ENCODE assay signal across 8 cellular contexts in the genomic region with DNA sequence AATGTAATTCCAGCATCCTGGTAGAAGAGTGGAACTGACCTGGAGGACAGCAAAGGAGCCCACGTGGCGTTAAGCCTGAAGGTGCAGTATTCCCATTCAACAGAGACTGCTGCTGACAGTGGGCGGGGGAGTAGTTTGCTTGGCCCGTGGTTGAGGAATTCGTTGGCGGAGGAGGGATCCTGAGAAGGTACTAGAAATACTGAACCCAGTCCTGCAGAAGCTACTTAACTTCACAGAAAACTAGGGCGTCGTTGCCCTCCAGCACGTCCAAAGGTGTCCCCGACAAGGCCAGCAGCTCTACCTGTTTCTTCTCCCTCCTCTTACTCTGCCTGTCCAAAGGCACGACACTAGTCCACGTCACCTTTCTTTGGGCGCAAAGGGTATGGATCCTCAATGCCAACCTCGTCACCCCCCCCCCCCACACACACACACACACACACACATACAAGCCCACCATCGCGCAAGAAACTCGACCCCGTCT. TPM values are rescaled to one million over a fixed set of nuclear protein-coding genes. Genes with fewer than 3 reads are reported as not detected.
A peak's percentile ranks its signal among the peaks of the same experiment; 100 is the strongest.
DNase-seq lines count a peak whose midpoint lies in the region; ATAC-seq and TF ChIP-seq lines count a peak whose summit lies in the region.

No MANE protein-coding gene starts in this region.

- no peak for TF ChIP-seq POLR2A in tibial nerve (IDR thresholded peaks at IDR 0.05)

- peak overlapping the region; percentile 79 for H3K4me2 ChIP-seq in SK-N-SH

- peaks cover 7 to 26% of the 10 kb centered on the region in 2 experiments for H3K36me3 ChIP-seq in SK-N-SH (replicated peaks in 1 of 2; ENCODE audit: control insufficient read depth in 1 of 2, insufficient read depth in 2 of 2, low read length in 1 of 2)
- H3K36me3 ChIP-seq in mucosa of descending colon (ENCODE audit: low read depth): no peaks in the 10 kb centered on the region
- H3K36me3 ChIP-seq in tibial nerve: peaks cover 0 to 14% (median 0%) of the 10 kb centered on the region in 3 donors

- no peaks in the 10 kb centered on the region for H3K27me3 ChIP-seq in SK-N-SH (ENCODE audit: insufficient read depth)
- no peaks in the 10 kb centered on the region for H3K27me3 ChIP-seq in tibial nerve

- no peaks in the 10 kb centered on the region for H3K9me3 ChIP-seq in SK-N-SH
- no peaks in the 10 kb centered on the region for H3K9me3 ChIP-seq in mucosa of descending colon
- no peaks in the 10 kb centered on the region for H3K9me3 ChIP-seq in tibial nerve

- H3K4me3 ChIP-seq in SK-N-SH (ENCODE audit: low read depth in 2 of 2, low read length in 1 of 2): peak overlapping the region; percentile 88 to 89
- peak overlapping the region; percentile 27 for H3K4me3 ChIP-seq in mucosa of descending colon
- H3K4me3 ChIP-seq in tibial nerve: peak overlapping the region; percentile 54 to 77 (median 72)

- peak overlapping the region; percentile 80 for H3K4me3 Mint-ChIP-seq in activated CD8-positive, alpha-beta memory T cell treated with anti-CD3 and anti-CD28 coated beads, Interleukin-2, amount 10 ng/mL, durations not matched to agents 7 days and 5 days
- H3K4me3 Mint-ChIP-seq in endothelial cell (ENCODE audit: unreplicated experiment): peak overlapping the region; percentile 95

- POLR2A ChIA-PET in SK-N-SH (lab: Yijun Ruan, JAX): no interaction called here

- CTCF ChIA-PET in activated CD8-positive, alpha-beta memory T cell treated with anti-CD3 and anti-CD28 coated beads, Interleukin-2, amount 10 ng/mL, durations not matched to agents 7 days and 5 days (lab: Charles Lee): interaction anchor here (1.1 to 1.7 kb wide), 3 partner anchors 14 to 1433 kb away, joined by 3 to 9 read pairs (median 7); a partner anchor contains a TSS
- CTCF ChIA-PET in SK-N-SH (lab: Yijun Ruan, JAX): interaction anchor here (1.2 to 3.9 kb wide), 5 partner anchors 19 to 314 kb away, joined by 3 to 34 read pairs (median 4); no protein-coding TSS in a partner anchor

- H3K9ac ChIP-seq in SK-N-SH: peak overlapping the region; percentile 45; the same call in 1 of the 2 replicates

- H3K36me3 Mint-ChIP-seq in activated CD8-positive, alpha-beta memory T cell treated with anti-CD3 and anti-CD28 coated beads, Interleukin-2, amount 10 ng/mL, durations not matched to agents 7 days and 5 days: peaks cover 38% of the 10 kb centered on the region
- H3K36me3 Mint-ChIP-seq in endothelial cell (ENCODE audit: low read depth, unreplicated experiment): no peaks in the 10 kb centered on the region

- TF ChIP-seq CTCF in SK-N-SH (IDR thresholded peaks at IDR 0.05) (no peak), endothelial cell (IDR thresholded peaks at IDR 0.05; ENCODE audit: unreplicated experiment) (no peak), mucosa of descending colon (IDR thresholded peaks at IDR 0.05) (no peak), tibial nerve (IDR thresholded peaks at IDR 0.05) (no peak)

- H3K9me3 Mint-ChIP-seq in activated CD8-positive, alpha-beta memory T cell treated with anti-CD3 and anti-CD28 coated beads, Interleukin-2, amount 10 ng/mL, durations not matched to agents 7 days and 5 days (ENCODE audit: low read depth): no peaks in the 10 kb centered on the region
- no peaks in the 10 kb centered on the region for H3K9me3 Mint-ChIP-seq in endothelial cell (ENCODE audit: unreplicated experiment)

- no peak for TF ChIP-seq RAD21 in SK-N-SH (IDR thresholded peaks at IDR 0.05; ENCODE audit: low read length)

- TF ChIP-seq EP300 in SK-N-SH (IDR thresholded peaks at IDR 0.05; ENCODE audit: borderline replicate concordance in 1 of 2, low read depth in 1 of 2, low read length in 1 of 2) (no peak), tibial nerve (IDR thresholded peaks at IDR 0.05) (no peak)

- H3K4me1 Mint-ChIP-seq in activated CD8-positive, alpha-beta memory T cell treated with anti-CD3 and anti-CD28 coated beads, Interleukin-2, amount 10 ng/mL, durations not matched to agents 7 days and 5 days: peaks cover 58% of the 10 kb centered on the region
- peaks cover 21% of the 10 kb centered on the region for H3K4me1 Mint-ChIP-seq in endothelial cell (ENCODE audit: unreplicated experiment)

- ATAC-seq in activated CD8-positive, alpha-beta memory T cell treated with anti-CD3 and anti-CD28 coated beads, Interleukin-2, amount 10 ng/mL, durations not matched to agents 7 days and 5 days: peak; percentile 8
- ATAC-seq in HG03175 (IDR thresholded peaks at IDR 0.05; ENCODE audit: unreplicated experiment): peak; percentile 10
- ATAC-seq in mucosa of descending colon: peak; percentile 44

- DNase-seq in activated CD8-positive, alpha-beta memory T cell treated with anti-CD3 and anti-CD28 coated beads, Interleukin-2, amount 10 ng/mL, durations not matched to agents 7 days and 5 days: no peak
- DNase-seq in activated CD8-positive, alpha-beta memory T cell treated with anti-CD3 and anti-CD28 coated beads for 24 hours: no peak
- DNase-seq in SK-N-SH (peak; percentile 47), endothelial cell (ENCODE audit: low spot score) (peak; percentile 26), mucosa of descending colon (peak; percentile 47 to 62 (median 51)), tibial nerve (ENCODE audit: low spot score in 2 of 2) (no peak)
- no peak for DNase-seq in activated CD4-positive, CD25-positive, alpha-beta regulatory T cell treated with anti-CD3 and anti-CD28 coated beads, Interleukin-2, amount 50 U/mL, for 72 hours

- H3K9me2 ChIP-seq in SK-N-SH: no peaks in the 10 kb centered on the region

- peak overlapping the region in 1 of 2 experiments; percentile 28; a peak in 2 of 4 replicates for H3K27ac ChIP-seq in SK-N-SH (ENCODE audit: low read depth in 2 of 2, low read length in 1 of 2)
- H3K27ac ChIP-seq in tibial nerve: peak overlapping the region; percentile 65 to 90 (median 88)

- H3K4me1 ChIP-seq in SK-N-SH (ENCODE audit: control insufficient read depth in 1 of 2, insufficient read depth in 2 of 2, low read depth in 1 of 2, low read length in 1 of 2) (peaks cover 6 to 10% of the 10 kb centered on the region in 2 experiments; a peak in 3 of 4 replicates), mucosa of descending colon (ENCODE audit: low read depth) (peaks cover 20% of the 10 kb centered on the region), tibial nerve (peaks cover 0 to 38% (median 15%) of the 10 kb centered on the region in 4 donors)

- peaks cover 21% of the 10 kb centered on the region for H3K79me2 ChIP-seq in SK-N-SH (ENCODE audit: insufficient read depth)

- no peaks in the 10 kb centered on the region for H3F3A ChIP-seq in SK-N-SH (replicated peaks; ENCODE audit: insufficient read depth)

- peak overlapping the region; percentile 82 for H2AFZ ChIP-seq in SK-N-SH (ENCODE audit: low read depth)

- intact Hi-C loops in mucosa of descending colon (cut with DNase I, micrococcal nuclease): loop anchor here in 1 of 2 donors (5.0 kb wide), 1 partner anchor 79 kb away; a partner anchor contains a TSS

- H3K27ac Mint-ChIP-seq in activated CD8-positive, alpha-beta memory T cell treated with anti-CD3 and anti-CD28 coated beads, Interleukin-2, amount 10 ng/mL, durations not matched to agents 7 days and 5 days: peak overlapping the region; percentile 99
- peak overlapping the region; percentile 39 for H3K27ac Mint-ChIP-seq in endothelial cell (ENCODE audit: unreplicated experiment)

- WGBS in SK-N-SH (ENCODE audit: low lambda C conversion rate): 1% methylated on average over 15 of the region's 18 CpGs
- WGBS in tibial nerve, 2 donors: 1 to 2% methylated on average over 17 to 18 of the region's 18 CpGs

- no peaks in the 10 kb centered on the region for H4K20me1 ChIP-seq in SK-N-SH (ENCODE audit: insufficient read depth)

- H3K27me3 Mint-ChIP-seq in activated CD8-positive, alpha-beta memory T cell treated with anti-CD3 and anti-CD28 coated beads, Interleukin-2, amount 10 ng/mL, durations not matched to agents 7 days and 5 days: no peaks in the 10 kb centered on the region
- H3K27me3 Mint-ChIP-seq in endothelial cell (ENCODE audit: unreplicated experiment): peaks cover 2% of the 10 kb centered on the region

TF ChIP-seq in SK-N-SH, 30 proteins besides CTCF, POLR2A, EP300 and RAD21:
- TF ChIP-seq MXI1 (IDR thresholded peaks at IDR 0.05; ENCODE audit: low read depth, low read length): peak; percentile 80
- no peak for TF ChIP-seq EZH2phosphoT487 (IDR thresholded peaks at IDR 0.05; ENCODE audit: borderline replicate concordance, low read depth)
- TF ChIP-seq, protein P1, sequence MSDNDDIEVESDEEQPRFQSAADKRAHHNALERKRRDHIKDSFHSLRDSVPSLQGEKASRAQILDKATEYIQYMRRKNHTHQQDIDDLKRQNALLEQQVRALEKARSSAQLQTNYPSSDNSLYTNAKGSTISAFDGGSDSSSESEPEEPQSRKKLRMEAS (IDR thresholded peaks at IDR 0.05; ENCODE audit: low read depth): peak; percentile 70; the same call in 1 of the 2 replicates
- TF ChIP-seq SIN3A (IDR thresholded peaks at IDR 0.05; ENCODE audit: borderline replicate concordance, low read depth, low read length): peak; percentile 76

RNA-seq across cellular contexts. Expression of a gene that starts 0.3 kb away (rescaled TPM):
- total RNA-seq in activated CD8-positive, alpha-beta memory T cell treated with anti-CD3 and anti-CD28 coated beads, Interleukin-2, amount 10 ng/mL, durations not matched to agents 7 days and 5 days: 10 to 100 TPM; 16.0 to 23.5 TPM
- polyA plus RNA-seq in SK-N-SH (2012; rRNA removed): 1.8 and 2.6 TPM in 2 replicates
- polyA plus RNA-seq in SK-N-SH (2012; cell fraction: cytosol; rRNA removed): 2.6 and 3.2 TPM in 2 replicates
- polyA plus RNA-seq in SK-N-SH (2012; cell fraction: nucleus; rRNA removed): 1.6 and 4.1 TPM in 2 replicates
- total RNA-seq in endothelial cell (ENCODE audit: unreplicated experiment) (15.4 TPM), mucosa of descending colon (10 to 100 TPM in 2 of 3 donors, 1 to 10 TPM in 1; 9.2 to 18.0 (median 15.1) TPM), tibial nerve (1 to 10 TPM; 3.9 to 9.8 (median 7.0) TPM)

RNA-seq across cellular contexts. Expression of a gene that starts 0.5 kb away (rescaled TPM):
- total RNA-seq in activated CD8-positive, alpha-beta memory T cell treated with anti-CD3 and anti-CD28 coated beads, Interleukin-2, amount 10 ng/mL, durations not matched to agents 7 days and 5 days: 10 to 100 TPM; 30.4 to 40.4 TPM
- polyA plus RNA-seq in SK-N-SH (2012; rRNA removed): 5.1 and 9.3 TPM in 2 replicates
- polyA plus RNA-seq in SK-N-SH (2012; cell fraction: cytosol; rRNA removed): 6.3 and 6.9 TPM in 2 replicates
- 10.1 and 20.7 TPM in 2 replicates for polyA plus RNA-seq in SK-N-SH (2012; cell fraction: nucleus; rRNA removed)
- total RNA-seq in endothelial cell (ENCODE audit: unreplicated experiment) (17.3 TPM), mucosa of descending colon (10 to 100 TPM; 20.8 to 22.0 (median 20.9) TPM), tibial nerve (10 to 100 TPM; 16.3 to 24.6 (median 22.4) TPM)

RNA-seq across cellular contexts. Expression of a gene that starts 47.8 kb away (rescaled TPM):
- 10 to 100 TPM; 25.2 to 27.4 TPM for total RNA-seq in activated CD8-positive, alpha-beta memory T cell treated with anti-CD3 and anti-CD28 coated beads, Interleukin-2, amount 10 ng/mL, durations not matched to agents 7 days and 5 days
- 36.9 and 51.7 TPM in 2 replicates for polyA plus RNA-seq in SK-N-SH (2012; rRNA removed)
- 73.4 and 85.7 TPM in 2 replicates for polyA plus RNA-seq in SK-N-SH (2012; cell fraction: cytosol; rRNA removed)
- 11.0 and 24.4 TPM in 2 replicates for polyA plus RNA-seq in SK-N-SH (2012; cell fraction: nucleus; rRNA removed)
- total RNA-seq in endothelial cell (ENCODE audit: unreplicated experiment): 44.8 TPM
- total RNA-seq in mucosa of descending colon: 100 to 1,000 TPM; 108 to 124 (median 116) TPM
- total RNA-seq in tibial nerve: 10 to 100 TPM; 65.1 to 82.2 (median 71.0) TPM

Comparison
In these comparisons a context has a peak if more than half of its experiments do, and no peak if none do; other contexts are left out.
1. DNase-seq: peak in SK-N-SH (single experiment), endothelial cell (single experiment) and mucosa of descending colon (3 of 3); none in activated CD8-positive, alpha-beta memory T cell treated with anti-CD3 and anti-CD28 coated beads, Interleukin-2, amount 10 ng/mL, durations not matched to agents 7 days and 5 days (single experiment), activated CD8-positive, alpha-beta memory T cell treated with anti-CD3 and anti-CD28 coated beads for 24 hours (single experiment), tibial nerve (0 of 2) and activated CD4-positive, CD25-positive, alpha-beta regulatory T cell treated with anti-CD3 and anti-CD28 coated beads, Interleukin-2, amount 50 U/mL, for 72 hours (single experiment).
2. H3K4me3 ChIP-seq: peak in every context shown above with its lines; median percentile 88 in SK-N-SH; 72 in tibial nerve; 27 in mucosa of descending colon.
3. Peak in every context shown above with its lines, with median percentiles within 50 percentile points of each other: ATAC-seq.